In genomic region chr11:62705880-62706831, GRCh38 we compare ENCODE assay signal across 8 cellular contexts.
DNase-seq lines count a peak whose midpoint lies in the region; ATAC-seq and TF ChIP-seq lines count a peak whose summit lies in the region.

No MANE protein-coding gene starts in this region.

- peak overlapping the region; percentile 82 for H3K4me3 ChIP-seq in choroid plexus epithelial cell (ENCODE audit: low read depth, low read length)

- peak; percentile 54 for ATAC-seq in GM19035 (IDR thresholded peaks at IDR 0.05; ENCODE audit: unreplicated experiment)
- peak; percentile 42 for ATAC-seq in HG03457 (IDR thresholded peaks at IDR 0.05; ENCODE audit: unreplicated experiment)

- H3K27me3 ChIP-seq in layer of hippocampus (ENCODE audit: control insufficient read depth, insufficient read depth, low read length): no peaks in the 10 kb centered on the region

- TF ChIP-seq CTCF in choroid plexus epithelial cell (conservative IDR thresholded peaks at IDR 0.05; ENCODE audit: low read depth, low read length): no peak

- DNase-seq in AG08396 (ENCODE audit: low spot score) (peak; percentile 96), NCI-H524 (lab: John Stamatoyannopoulos, UW) (peak; percentile 89 to 95), choroid plexus epithelial cell (ENCODE audit: low read depth) (peak; percentile 94)
- DNase-seq in activated CD4-positive, alpha-beta T cell treated with anti-CD3 and anti-CD28 coated beads for 4 hours: peak; percentile 92 to 95
- peak; percentile 84 to 92 for DNase-seq in stimulated activated CD4-positive, alpha-beta T cell treated with anti-CD3 and anti-CD28 coated beads, Interleukin-15, amount 100 ng/mL, for 48 hours (ENCODE audit: low read depth in 2 of 2)

- H3K27ac ChIP-seq in layer of hippocampus (ENCODE audit: low read depth, low read length): peak overlapping the region; percentile 91

Comparison
In these comparisons a context has a peak if more than half of its experiments do, and no peak if none do; other contexts are left out.
1. Peak in every context shown above with its lines: DNase-seq, ATAC-seq, H3K4me3 ChIP-seq and H3K27ac ChIP-seq.